34 cellular contexts compared by ENCODE assay signal in the genomic region with DNA sequence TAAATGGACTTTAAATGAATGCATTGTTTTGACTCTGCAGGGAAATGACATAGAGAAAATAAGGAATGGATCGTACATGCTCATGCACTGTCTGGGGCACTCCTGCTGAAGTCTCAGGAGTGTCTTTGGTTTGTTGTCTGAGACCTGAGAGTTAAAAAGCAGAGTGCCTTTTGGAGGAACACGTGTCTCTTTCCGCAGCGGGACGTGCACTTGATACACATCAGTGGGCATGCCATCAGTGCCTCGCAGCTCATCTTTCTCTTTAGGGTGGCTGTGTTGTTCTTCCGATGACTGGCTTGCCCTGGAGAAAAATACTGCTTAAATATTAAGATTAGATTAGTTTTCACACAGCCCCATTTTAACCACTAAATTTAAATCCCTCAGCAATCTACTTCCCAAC.
"Had no signal": no experiment of that assay in that cellular context is flagged by ENCODE, and none has a peak within 500 bp of the region (broad histone marks: within the 10 kb centered on the region; RNA-seq: fewer than 3 reads in every experiment).

No MANE protein-coding gene starts in this region.

- H3K36me3 Mint-ChIP-seq: activated naive CD8-positive, alpha-beta T cell treated with anti-CD3 and anti-CD28 coated beads for 36 hours; natural killer cell treated with Interleukin-12 subunit alpha and Interleukin-12 subunit beta and Interleukin-15 and Interleukin-18, amount 100 ng/mL, for 72 hours; stimulated activated memory B cell treated with anti-CD40 and anti-IgM and Interleukin-4, amounts not matched to agents 10 μg/mL and 1 μg/mL and 100 μg/mL, for 72 hours had no signal

- H3K9me3 ChIP-seq: adrenal gland, heart right ventricle, neutrophil, ovary, prostate gland, right atrium auricular region, upper lobe of right lung had no signal

- H3K27me3 Mint-ChIP-seq: dendritic cell treated with granulocyte-macrophage colony-stimulating factor and Interleukin-4, amounts not matched to agents 40 ng/mL and 50 ng/mL, for 4 days; natural killer cell treated with Interleukin-12 subunit alpha and Interleukin-12 subunit beta and Interleukin-15 and Interleukin-18, amount 100 ng/mL, for 72 hours; stimulated activated memory B cell treated with anti-CD40 and anti-IgM and Interleukin-4, amounts not matched to agents 10 μg/mL and 1 μg/mL and 100 μg/mL, for 72 hours; stimulated activated naive CD8-positive, alpha-beta T cell treated with anti-CD3 and anti-CD28 coated beads, Interleukin-15, amount 100 ng/mL, for 72 hours had no signal

- H3K27ac ChIP-seq: adrenal gland, brain microvascular endothelial cell, heart right ventricle, left ventricle myocardium inferior, neutrophil, ovary, prostate gland, right atrium auricular region, upper lobe of right lung had no signal

- H3K9me3 Mint-ChIP-seq: activated naive CD4-positive, alpha-beta T cell treated with anti-CD3 and anti-CD28 coated beads for 36 hours; activated naive CD8-positive, alpha-beta T cell treated with anti-CD3 and anti-CD28 coated beads for 36 hours; activated T-helper 1 cell treated with anti-CD3 and anti-CD28 coated beads, Interleukin-12 subunit alpha, Interleukin-12 subunit beta, Interleukin-2, Interleukin-4 antibody, amounts not matched to agents 30 ng/mL and 10 ng/mL and 1 ng/mL, durations not matched to agents 14 hours and 24 hours and 36 hours; dendritic cell treated with granulocyte-macrophage colony-stimulating factor and Interleukin-4, amounts not matched to agents 40 ng/mL and 50 ng/mL, for 4 days; endodermal cell; stimulated activated memory B cell treated with anti-CD40 and anti-IgM and Interleukin-4, amounts not matched to agents 10 μg/mL and 1 μg/mL and 100 μg/mL, for 72 hours had no signal

- H3K27ac Mint-ChIP-seq: activated naive CD4-positive, alpha-beta T cell treated with anti-CD3 and anti-CD28 coated beads for 36 hours; activated naive CD8-positive, alpha-beta T cell treated with anti-CD3 and anti-CD28 coated beads for 36 hours; activated T-helper 1 cell treated with anti-CD3 and anti-CD28 coated beads, Interleukin-12 subunit alpha, Interleukin-12 subunit beta, Interleukin-2, Interleukin-4 antibody, amounts not matched to agents 30 ng/mL and 10 ng/mL and 1 ng/mL, durations not matched to agents 14 hours and 24 hours and 36 hours; dendritic cell treated with granulocyte-macrophage colony-stimulating factor and Interleukin-4, amounts not matched to agents 40 ng/mL and 50 ng/mL, for 4 days; endodermal cell; natural killer cell treated with Interleukin-12 subunit alpha and Interleukin-12 subunit beta and Interleukin-15 and Interleukin-18, amount 100 ng/mL, for 72 hours; stimulated activated memory B cell treated with anti-CD40 and anti-IgM and Interleukin-4, amounts not matched to agents 10 μg/mL and 1 μg/mL and 100 μg/mL, for 72 hours; T-helper 2 cell treated with Interferon-gamma antibody and Interleukin-4, amounts not matched to agents 5 μg/mL and 100 μg/mL, for 36 hours had no signal

- DNase-seq: activated CD4-positive, alpha-beta T cell treated with anti-CD3 and anti-CD28 coated beads for 4 hours; activated CD4-positive, alpha-beta T cell treated with anti-CD3 and anti-CD28 coated beads, Interleukin-2, amount 50 U/mL, for 48 hours; activated CD8-positive, alpha-beta memory T cell treated with anti-CD3 and anti-CD28 coated beads, Interleukin-2, amount 50 U/mL, for 4 hours; activated effector memory CD4-positive, alpha-beta T cell treated with anti-CD3 and anti-CD28 coated beads, Interleukin-2, amount 50 U/mL, for 16 hours; activated naive CD4-positive, alpha-beta T cell treated with anti-CD3 and anti-CD28 coated beads for 36 hours; activated naive CD8-positive, alpha-beta T cell treated with anti-CD3 and anti-CD28 coated beads for 36 hours; activated T-cell treated with anti-CD3 and anti-CD28 coated beads, Interleukin-2, amount 50 U/mL, for 1 hour; adrenal gland; brain microvascular endothelial cell; endodermal cell; foreskin fibroblast; heart right ventricle; kidney glomerular epithelial cell; left ventricle myocardium inferior; mesendoderm; ovary; stimulated activated CD4-positive, alpha-beta T cell treated with anti-CD3 and anti-CD28 coated beads, Interleukin-1b, Interleukin-23, amount 100 ng/mL, for 48 hours; stimulated activated CD4-positive, alpha-beta T cell treated with anti-CD3 and anti-CD28 coated beads, Interleukin-4, amount 100 ng/mL, for 4 hours; stimulated activated CD8-positive, alpha-beta memory T cell treated with anti-CD3 and anti-CD28 coated beads, Interleukin-4, amount 100 ng/mL, for 48 hours; stimulated activated naive CD8-positive, alpha-beta T cell treated with anti-CD3 and anti-CD28 coated beads, Interleukin-15, amount 100 ng/mL, for 72 hours; T-helper 1 cell; upper lobe of right lung had no signal

- H3K4me1 ChIP-seq: adrenal gland, heart right ventricle, left ventricle myocardium inferior, prostate gland, right atrium auricular region, upper lobe of right lung had no signal

- H3K27me3 ChIP-seq: adrenal gland, brain microvascular endothelial cell, heart right ventricle, neutrophil, ovary, right atrium auricular region, upper lobe of right lung had no signal

- H3K36me3 ChIP-seq: adrenal gland, brain microvascular endothelial cell, heart right ventricle, left ventricle myocardium inferior, neutrophil, ovary, prostate gland, right atrium auricular region, upper lobe of right lung had no signal

- ATAC-seq: esophagus mucosa; heart right ventricle; natural killer cell treated with Interleukin-12 subunit alpha and Interleukin-12 subunit beta and Interleukin-15 and Interleukin-18, amount 100 ng/mL, for 72 hours; stimulated activated memory B cell treated with anti-CD40 and anti-IgM and Interleukin-4, amounts not matched to agents 10 μg/mL and 1 μg/mL and 100 μg/mL, for 72 hours; stimulated activated naive CD8-positive, alpha-beta T cell treated with anti-CD3 and anti-CD28 coated beads, Interleukin-15, amount 100 ng/mL, for 72 hours; upper lobe of right lung had no signal

- H3K4me1 Mint-ChIP-seq: activated naive CD8-positive, alpha-beta T cell treated with anti-CD3 and anti-CD28 coated beads for 36 hours; stimulated activated memory B cell treated with anti-CD40 and anti-IgM and Interleukin-4, amounts not matched to agents 10 μg/mL and 1 μg/mL and 100 μg/mL, for 72 hours; stimulated activated naive CD8-positive, alpha-beta T cell treated with anti-CD3 and anti-CD28 coated beads, Interleukin-15, amount 100 ng/mL, for 72 hours had no signal

- FAIRE-seq: astrocyte had no signal

- H3K4me3 Mint-ChIP-seq: activated naive CD4-positive, alpha-beta T cell treated with anti-CD3 and anti-CD28 coated beads for 36 hours; activated naive CD8-positive, alpha-beta T cell treated with anti-CD3 and anti-CD28 coated beads for 36 hours; activated T-helper 1 cell treated with anti-CD3 and anti-CD28 coated beads, Interleukin-12 subunit alpha, Interleukin-12 subunit beta, Interleukin-2, Interleukin-4 antibody, amounts not matched to agents 30 ng/mL and 10 ng/mL and 1 ng/mL, durations not matched to agents 14 hours and 24 hours and 36 hours; dendritic cell treated with granulocyte-macrophage colony-stimulating factor and Interleukin-4, amounts not matched to agents 40 ng/mL and 50 ng/mL, for 4 days; endodermal cell; natural killer cell treated with Interleukin-12 subunit alpha and Interleukin-12 subunit beta and Interleukin-15 and Interleukin-18, amount 100 ng/mL, for 72 hours; stimulated activated memory B cell treated with anti-CD40 and anti-IgM and Interleukin-4, amounts not matched to agents 10 μg/mL and 1 μg/mL and 100 μg/mL, for 72 hours; stimulated activated naive CD8-positive, alpha-beta T cell treated with anti-CD3 and anti-CD28 coated beads, Interleukin-15, amount 100 ng/mL, for 72 hours; T-helper 2 cell treated with Interferon-gamma antibody and Interleukin-4, amounts not matched to agents 5 μg/mL and 100 μg/mL, for 36 hours had no signal

- H3K4me3 ChIP-seq: adrenal gland, heart right ventricle, left ventricle myocardium inferior, lung, ovary, prostate gland, right atrium auricular region, smooth muscle cell, upper lobe of right lung had no signal

- H3K4me2 ChIP-seq: smooth muscle cell had no signal
